Comparison of ENCODE assay signal across 10 cellular contexts in genomic region chr1:50971748-50972305, GRCh38. TPM values are rescaled to one million over a fixed set of nuclear protein-coding genes. Genes with fewer than 3 reads are reported as not detected.
DNase-seq lines count a peak whose midpoint lies in the region; ATAC-seq, FAIRE-seq and TF ChIP-seq lines count a peak whose summit lies in the region.
"Had no signal": no experiment of that assay in that cellular context is flagged by ENCODE, and none has a peak within 500 bp of the region (broad histone marks: within the 10 kb centered on the region; RNA-seq: fewer than 3 reads in every experiment).

No MANE protein-coding gene starts in this region.

- H3K27ac ChIP-seq in endothelial cell of umbilical vein (ENCODE audit: insufficient read depth, low read depth, low read length) (no peak overlapping the region), testis (peak overlapping the region; percentile 9 to 44)

- H3K27me3 ChIP-seq in endothelial cell of umbilical vein (ENCODE audit: control insufficient read depth in 2 of 2, insufficient read depth in 2 of 2, low read length in 2 of 2) (no peaks in the 10 kb centered on the region), testis (no peaks in the 10 kb centered on the region)

- DNase-seq in activated T-cell treated with anti-CD3 and anti-CD28 coated beads, Interleukin-2, amount 50 U/mL, for 24 hours: no peak
- no peak for DNase-seq in activated T-cell treated with anti-CD3 and anti-CD28 coated beads, Interleukin-2, amount 50 U/mL, for 4 hours
- DNase-seq in NB4 (ENCODE audit: low read depth) (no peak), endothelial cell of umbilical vein (ENCODE audit: low read depth, low spot score) (peak; percentile 17), testis (no peak), NCI-H2107 treated with DMSO at 0.1 percent for 48 hours (lab: John Stamatoyannopoulos, UW; ENCODE audit: unreplicated experiment) (no peak), NCI-H524 treated with DMSO at 0.1 percent for 48 hours (lab: John Stamatoyannopoulos, UW) (no peak)
- DNase-seq: activated CD4-positive, alpha-beta T cell treated with anti-CD3 and anti-CD28 coated beads for 48 hours; Caco-2 had no signal

- no TSS peak for BruUV-seq in endothelial cell of umbilical vein (replicated peaks; lab: Mats Ljungman, UMichigan)

- intact Hi-C loops in endothelial cell of umbilical vein (cut with micrococcal nuclease): no loop called here
- intact Hi-C loops in testis (cut with DNase I; ENCODE audit: low total_unique reads): no loop called here

- no peaks in the 10 kb centered on the region for H3K9me3 ChIP-seq in endothelial cell of umbilical vein (replicated peaks; ENCODE audit: control insufficient read depth, insufficient read depth, low read length)
- H3K9me3 ChIP-seq in testis: no peaks in the 10 kb centered on the region
- H3K9me3 ChIP-seq: Caco-2 had no signal

- no peak for ATAC-seq in activated T-cell treated with anti-CD3 and anti-CD28 coated beads, Interleukin-2, amount 50 U/mL, for 4 hours
- ATAC-seq in HG03571 (IDR thresholded peaks at IDR 0.05; ENCODE audit: unreplicated experiment): no peak

- H4K20me1 ChIP-seq in endothelial cell of umbilical vein (replicated peaks; ENCODE audit: control insufficient read depth, extremely low read depth, insufficient read depth, low read length): no peaks in the 10 kb centered on the region

- no peak for FAIRE-seq in endothelial cell of umbilical vein (lab: Jason Lieb, UNC)

- CTCF ChIA-PET in endothelial cell of umbilical vein (lab: Charles Lee): interaction anchor here (1.0 to 2.1 kb wide), 4 partner anchors 11 to 220 kb away, joined by 3 to 15 read pairs (median 4); no protein-coding TSS in a partner anchor

- H3K4me3 ChIP-seq in NB4 (ENCODE audit: low read depth, low read length) (peak overlapping the region; percentile 81), endothelial cell of umbilical vein (replicated peaks in 1 of 3; ENCODE audit: insufficient read depth in 1 of 3, low read depth in 1 of 3, low read length in 3 of 3) (no peak overlapping the region), testis (peak overlapping the region; percentile 74 to 78)

- no peaks in the 10 kb centered on the region for H3K9me3 Mint-ChIP-seq in activated T-cell treated with anti-CD3 and anti-CD28 coated beads, Interleukin-2, amount 50 U/mL, for 24 hours
- H3K9me3 Mint-ChIP-seq in activated T-cell treated with anti-CD3 and anti-CD28 coated beads, Interleukin-2, amount 50 U/mL, for 4 hours: no peaks in the 10 kb centered on the region

- TF ChIP-seq CTCF in NB4 (IDR thresholded peaks at IDR 0.05; ENCODE audit: low read depth, low read length) (no peak), endothelial cell of umbilical vein (IDR thresholded peaks at IDR 0.05; ENCODE audit: extremely low read depth in 1 of 2, insufficient read depth in 1 of 2, low read depth in 1 of 2, low read length in 2 of 2) (no peak), testis (IDR thresholded peaks at IDR 0.05) (no peak)

- 64 to 66% methylated on average over 6 of the region's 6 CpGs for WGBS in testis, 2 donors

- peaks cover 35% of the 10 kb centered on the region for H3K79me2 ChIP-seq in endothelial cell of umbilical vein (ENCODE audit: control insufficient read depth, insufficient read depth, low read length)

- POLR2A ChIA-PET in endothelial cell of umbilical vein (lab: Charles Lee): no interaction called here

- H3K9me1 ChIP-seq in endothelial cell of umbilical vein (replicated peaks; ENCODE audit: control insufficient read depth, extremely low read depth, insufficient read depth, low read length): no peaks in the 10 kb centered on the region

- TF ChIP-seq POLR2A in NB4 (IDR thresholded peaks at IDR 0.05; ENCODE audit: extremely low read depth, insufficient read length) (no peak), endothelial cell of umbilical vein (IDR thresholded peaks at IDR 0.05; ENCODE audit: low read depth, low read length) (no peak), testis (IDR thresholded peaks at IDR 0.05) (no peak)

- peak overlapping the region; percentile 10 for H3K9ac ChIP-seq in endothelial cell of umbilical vein (replicated peaks; ENCODE audit: extremely low read depth, insufficient read depth, low read length)

- H3K36me3 Mint-ChIP-seq in activated T-cell treated with anti-CD3 and anti-CD28 coated beads, Interleukin-2, amount 50 U/mL, for 24 hours (ENCODE audit: low read depth): peaks cover 13% of the 10 kb centered on the region
- no peaks in the 10 kb centered on the region for H3K36me3 Mint-ChIP-seq in activated T-cell treated with anti-CD3 and anti-CD28 coated beads, Interleukin-2, amount 50 U/mL, for 4 hours (ENCODE audit: insufficient read depth)

- no peak overlapping the region for H2AFZ ChIP-seq in endothelial cell of umbilical vein (ENCODE audit: low read depth, low read length)

- peaks cover 38% of the 10 kb centered on the region for H3K4me1 Mint-ChIP-seq in activated T-cell treated with anti-CD3 and anti-CD28 coated beads, Interleukin-2, amount 50 U/mL, for 24 hours (ENCODE audit: low read depth)
- peaks cover 31% of the 10 kb centered on the region for H3K4me1 Mint-ChIP-seq in activated T-cell treated with anti-CD3 and anti-CD28 coated beads, Interleukin-2, amount 50 U/mL, for 4 hours (ENCODE audit: low read depth)

- H3K4me1 ChIP-seq in endothelial cell of umbilical vein (ENCODE audit: control insufficient read depth, extremely low read depth, insufficient read depth, low read length) (peaks cover 31% of the 10 kb centered on the region), testis (no peaks in the 10 kb centered on the region)
- H3K4me1 ChIP-seq: Caco-2 had no signal

- peaks cover 45% of the 10 kb centered on the region for H3K27me3 Mint-ChIP-seq in activated T-cell treated with anti-CD3 and anti-CD28 coated beads, Interleukin-2, amount 50 U/mL, for 24 hours
- H3K27me3 Mint-ChIP-seq in activated T-cell treated with anti-CD3 and anti-CD28 coated beads, Interleukin-2, amount 50 U/mL, for 4 hours (ENCODE audit: low read depth): peaks cover 20% of the 10 kb centered on the region

- peak overlapping the region; percentile 93 for H3K4me2 ChIP-seq in endothelial cell of umbilical vein (ENCODE audit: insufficient read depth, low read length)

- dilution Hi-C loops in endothelial cell of umbilical vein (cut with MboI; ENCODE audit: extremely low pct_ligation_motif_present, low sequenced_read_pairs): no loop called here

- H3K4me3 Mint-ChIP-seq in activated T-cell treated with anti-CD3 and anti-CD28 coated beads, Interleukin-2, amount 50 U/mL, for 24 hours: peak overlapping the region; percentile 86
- H3K4me3 Mint-ChIP-seq in activated T-cell treated with anti-CD3 and anti-CD28 coated beads, Interleukin-2, amount 50 U/mL, for 4 hours: no peak overlapping the region

- H3K36me3 ChIP-seq in endothelial cell of umbilical vein (ENCODE audit: control insufficient read depth in 2 of 2, extremely low read depth in 1 of 2, insufficient read depth in 2 of 2, low read length in 2 of 2) (no peaks in the 10 kb centered on the region), testis (ENCODE audit: low read depth, missing control alignments) (no peaks in the 10 kb centered on the region)

- no peak overlapping the region for H3K27ac Mint-ChIP-seq in activated T-cell treated with anti-CD3 and anti-CD28 coated beads, Interleukin-2, amount 50 U/mL, for 24 hours

TF ChIP-seq in endothelial cell of umbilical vein, 7 proteins besides CTCF, POLR2A, EP300 and RAD21:
- no peak for TF ChIP-seq FOS (IDR thresholded peaks at IDR 0.05; ENCODE audit: borderline replicate concordance, insufficient read depth, low read length)
- no peak for TF ChIP-seq EZH2 (IDR thresholded peaks at IDR 0.05; ENCODE audit: borderline replicate concordance, low read depth, low read length, severe bottlenecking)
- no peak for TF ChIP-seq MAX (IDR thresholded peaks at IDR 0.05; ENCODE audit: insufficient read depth, insufficient read length)
- TF ChIP-seq GATA2 (IDR thresholded peaks at IDR 0.05; ENCODE audit: insufficient read depth, insufficient read length, low read depth, low read length): no peak
- no peak for TF ChIP-seq MYC (IDR thresholded peaks at IDR 0.05; ENCODE audit: low read depth, low read length)
- TF ChIP-seq POLR2AphosphoS5 (IDR thresholded peaks at IDR 0.05; ENCODE audit: insufficient read depth, low read depth, low read length): no peak
- no peak for TF ChIP-seq JUN (IDR thresholded peaks at IDR 0.05; ENCODE audit: borderline replicate concordance, insufficient read depth, insufficient read length, low read depth)

RNA-seq across cellular contexts. Expression of gene CDKN2C, which starts 1.8 kb away (rescaled TPM):
- 1 to 10 TPM; 1.4 to 2.6 (median 1.4) TPM for total RNA-seq in activated T-cell treated with anti-CD3 and anti-CD28 coated beads, Interleukin-2, amount 50 U/mL, for 4 hours
- total RNA-seq in endothelial cell of umbilical vein (19.6 and 19.8 TPM in 2 replicates), testis (1 to 10 TPM; 7.4 to 9.5 TPM)
- polyA plus RNA-seq in endothelial cell of umbilical vein (11.5 and 12.8 TPM in 2 replicates), testis (ENCODE audit: insufficient read depth, low read depth, low replicate concordance) (8.8 TPM)
- 15.0 and 15.6 TPM in 2 replicates for polyA plus RNA-seq in endothelial cell of umbilical vein (2011; cell fraction: cytosol; rRNA removed)
- 5.7 and 9.3 TPM in 2 replicates for polyA plus RNA-seq in endothelial cell of umbilical vein (2011; cell fraction: nucleus; rRNA removed)
- 3.6 and 8.5 TPM in 2 replicates for polyA plus RNA-seq in endothelial cell of umbilical vein (2012)
- polyA minus RNA-seq in endothelial cell of umbilical vein: 9.8 and 16.3 TPM in 2 replicates
- polyA minus RNA-seq in endothelial cell of umbilical vein (2011; cell fraction: cytosol; rRNA and poly(A)+ RNA removed): 46.5 TPM
- 3.8 and 5.0 TPM in 2 replicates for polyA minus RNA-seq in endothelial cell of umbilical vein (2011; cell fraction: nucleus; rRNA and poly(A)+ RNA removed)

RNA-seq across cellular contexts. Expression of gene FAF1, which starts 11.8 kb away (rescaled TPM):
- 10 to 100 TPM; 59.8 to 64.2 (median 60.1) TPM for total RNA-seq in activated T-cell treated with anti-CD3 and anti-CD28 coated beads, Interleukin-2, amount 50 U/mL, for 4 hours
- 55.3 and 57.6 TPM in 2 replicates for total RNA-seq in endothelial cell of umbilical vein
- 5.2 and 9.0 TPM in 2 replicates for polyA plus RNA-seq in endothelial cell of umbilical vein
- 14.8 and 17.8 TPM in 2 replicates for polyA plus RNA-seq in endothelial cell of umbilical vein (2011; cell fraction: cytosol; rRNA removed)
- 15.2 and 17.7 TPM in 2 replicates for polyA plus RNA-seq in endothelial cell of umbilical vein (2011; cell fraction: nucleus; rRNA removed)
- polyA plus RNA-seq in endothelial cell of umbilical vein (2012): 36.0 and 58.1 TPM in 2 replicates
- polyA minus RNA-seq in endothelial cell of umbilical vein: 22.4 and 27.7 TPM in 2 replicates
- 35.0 TPM for polyA minus RNA-seq in endothelial cell of umbilical vein (2011; cell fraction: cytosol; rRNA and poly(A)+ RNA removed)
- 56.1 and 114 TPM in 2 replicates for polyA minus RNA-seq in endothelial cell of umbilical vein (2011; cell fraction: nucleus; rRNA and poly(A)+ RNA removed)
- 10 to 100 TPM; 46.5 to 61.6 TPM for total RNA-seq in testis
- polyA plus RNA-seq in testis (ENCODE audit: insufficient read depth, low read depth, low replicate concordance): 236 TPM

Comparison
In these comparisons a context has a peak if more than half of its experiments do, and no peak if none do; other contexts are left out.
1. H3K4me3 ChIP-seq: peak in NB4 (single experiment) and testis (2 of 2); none in endothelial cell of umbilical vein (0 of 3).